ENCODE assay signal across 1 cellular context in the genomic region with DNA sequence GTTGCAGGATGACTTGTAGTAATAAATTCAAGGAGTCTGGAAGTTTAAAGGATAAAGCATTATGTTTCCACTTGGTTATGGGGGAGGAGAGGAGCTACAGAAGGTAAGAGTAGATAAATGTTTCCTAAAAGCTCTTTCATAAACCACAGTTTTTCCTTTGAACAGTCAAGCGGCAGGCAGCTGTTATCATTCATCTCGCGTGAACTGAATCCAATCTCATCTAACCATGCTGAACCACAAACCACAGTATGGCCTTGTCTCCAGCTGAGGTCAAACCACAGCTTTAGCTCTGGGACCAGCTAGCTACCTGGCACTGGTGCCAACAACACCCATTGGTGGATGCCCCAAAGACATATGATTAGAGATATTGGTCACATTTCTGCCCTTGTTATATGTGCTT.
TF ChIP-seq lines count a peak whose summit lies in the region.

No MANE protein-coding gene starts in this region.

TF ChIP-seq in K562, 482 proteins besides CTCF, POLR2A, EP300 and RAD21 (continued from another document and continues in another):
- TF ChIP-seq ZBED1 (IDR thresholded peaks at IDR 0.05), result peak; percentile 92; the same call in 1 of the 2 replicates
- TF ChIP-seq RAD51 (IDR thresholded peaks at IDR 0.05; ENCODE audit: borderline replicate concordance, low read depth), result no peak
- no peak for TF ChIP-seq GABPA (tag; conservative IDR thresholded peaks at IDR 0.05; ENCODE audit: low read depth)
- no peak for TF ChIP-seq SREBF1 (IDR thresholded peaks at IDR 0.05; ENCODE audit: borderline replicate concordance, low read depth, low read length)
- TF ChIP-seq ZNF407 (IDR thresholded peaks at IDR 0.05; ENCODE audit: low read depth), result no peak
- no peak for TF ChIP-seq ZNF780A (CRISPR knock-in tag; IDR thresholded peaks at IDR 0.05)
- no peak for TF ChIP-seq ZKSCAN8 (CRISPR knock-in tag; IDR thresholded peaks at IDR 0.05)
- TF ChIP-seq NR3C1 (CRISPR knock-in tag; IDR thresholded peaks at IDR 0.05), result no peak
- TF ChIP-seq, protein P1, sequence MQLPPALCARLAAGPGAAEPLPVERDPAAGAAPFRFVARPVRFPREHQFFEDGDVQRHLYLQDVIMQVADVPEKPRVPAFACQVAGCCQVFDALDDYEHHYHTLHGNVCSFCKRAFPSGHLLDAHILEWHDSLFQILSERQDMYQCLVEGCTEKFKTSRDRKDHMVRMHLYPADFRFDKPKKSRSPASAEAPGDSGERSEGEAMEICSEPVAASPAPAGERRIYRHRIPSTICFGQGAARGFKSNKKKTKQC (CRISPR knock-in tag; IDR thresholded peaks at IDR 0.05), result no peak
- TF ChIP-seq FOXK1 (CRISPR knock-in tag; IDR thresholded peaks at IDR 0.05; ENCODE audit: borderline replicate concordance), result no peak
- no peak for TF ChIP-seq CSDE1 (IDR thresholded peaks at IDR 0.05)
- TF ChIP-seq, protein P2, sequence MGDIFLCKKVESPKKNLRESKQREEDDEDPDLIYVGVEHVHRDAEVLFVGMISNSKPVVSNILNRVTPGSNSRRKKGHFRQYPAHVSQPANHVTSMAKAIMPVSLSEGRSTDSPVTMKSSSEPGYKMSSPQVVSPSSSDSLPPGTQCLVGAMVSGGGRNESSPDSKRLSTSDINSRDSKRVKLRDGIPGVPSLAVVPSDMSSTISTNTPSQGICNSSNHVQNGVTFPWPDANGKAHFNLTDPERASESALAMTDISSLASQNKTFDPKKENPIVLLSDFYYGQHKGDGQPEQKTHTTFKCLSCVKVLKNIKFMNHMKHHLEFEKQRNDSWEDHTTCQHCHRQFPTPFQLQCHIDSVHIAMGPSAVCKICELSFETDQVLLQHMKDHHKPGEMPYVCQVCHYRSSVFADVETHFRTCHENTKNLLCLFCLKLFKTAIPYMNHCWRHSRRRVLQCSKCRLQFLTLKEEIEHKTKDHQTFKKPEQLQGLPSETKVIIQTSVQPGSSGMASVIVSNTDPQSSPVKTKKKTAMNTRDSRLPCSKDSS (IDR thresholded peaks at IDR 0.05; ENCODE audit: low read depth, partially characterized antibody), result no peak
- TF ChIP-seq ETV5 (CRISPR knock-in tag; IDR thresholded peaks at IDR 0.05; ENCODE audit: low read depth), result no peak
- TF ChIP-seq ZC3H8 (IDR thresholded peaks at IDR 0.05), result no peak
- TF ChIP-seq FOXP1 (CRISPR knock-in tag; IDR thresholded peaks at IDR 0.05), result no peak
- peak; percentile 82 for TF ChIP-seq RNF2 (IDR thresholded peaks at IDR 0.05)
- TF ChIP-seq, protein P3, sequence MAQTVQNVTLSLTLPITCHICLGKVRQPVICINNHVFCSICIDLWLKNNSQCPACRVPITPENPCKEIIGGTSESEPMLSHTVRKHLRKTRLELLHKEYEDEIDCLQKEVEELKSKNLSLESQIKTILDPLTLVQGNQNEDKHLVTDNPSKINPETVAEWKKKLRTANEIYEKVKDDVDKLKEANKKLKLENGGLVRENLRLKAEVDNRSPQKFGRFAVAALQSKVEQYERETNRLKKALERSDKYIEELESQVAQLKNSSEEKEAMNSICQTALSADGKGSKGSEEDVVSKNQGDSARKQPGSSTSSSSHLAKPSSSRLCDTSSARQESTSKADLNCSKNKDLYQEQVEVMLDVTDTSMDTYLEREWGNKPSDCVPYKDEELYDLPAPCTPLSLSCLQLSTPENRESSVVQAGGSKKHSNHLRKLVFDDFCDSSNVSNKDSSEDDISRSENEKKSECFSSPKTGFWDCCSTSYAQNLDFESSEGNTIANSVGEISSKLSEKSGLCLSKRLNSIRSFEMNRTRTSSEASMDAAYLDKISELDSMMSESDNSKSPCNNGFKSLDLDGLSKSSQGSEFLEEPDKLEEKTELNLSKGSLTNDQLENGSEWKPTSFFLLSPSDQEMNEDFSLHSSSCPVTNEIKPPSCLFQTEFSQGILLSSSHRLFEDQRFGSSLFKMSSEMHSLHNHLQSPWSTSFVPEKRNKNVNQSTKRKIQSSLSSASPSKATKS (CRISPR knock-in tag; IDR thresholded peaks at IDR 0.05), result no peak
- TF ChIP-seq ILK (tag; IDR thresholded peaks at IDR 0.05; ENCODE audit: borderline replicate concordance, low read depth), result no peak
- no peak for TF ChIP-seq ZNF699 (CRISPR knock-in tag; IDR thresholded peaks at IDR 0.05; ENCODE audit: insufficient replicate concordance)
- TF ChIP-seq THRAP3 (IDR thresholded peaks at IDR 0.05; ENCODE audit: borderline replicate concordance), result no peak
- TF ChIP-seq SMAD4 (CRISPR knock-in tag; conservative IDR thresholded peaks at IDR 0.05), result peak; percentile 71; the same call in 1 of the 2 replicates
- TF ChIP-seq, protein P4, sequence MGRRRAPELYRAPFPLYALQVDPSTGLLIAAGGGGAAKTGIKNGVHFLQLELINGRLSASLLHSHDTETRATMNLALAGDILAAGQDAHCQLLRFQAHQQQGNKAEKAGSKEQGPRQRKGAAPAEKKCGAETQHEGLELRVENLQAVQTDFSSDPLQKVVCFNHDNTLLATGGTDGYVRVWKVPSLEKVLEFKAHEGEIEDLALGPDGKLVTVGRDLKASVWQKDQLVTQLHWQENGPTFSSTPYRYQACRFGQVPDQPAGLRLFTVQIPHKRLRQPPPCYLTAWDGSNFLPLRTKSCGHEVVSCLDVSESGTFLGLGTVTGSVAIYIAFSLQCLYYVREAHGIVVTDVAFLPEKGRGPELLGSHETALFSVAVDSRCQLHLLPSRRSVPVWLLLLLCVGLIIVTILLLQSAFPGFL (CRISPR knock-in tag; IDR thresholded peaks at IDR 0.05), result no peak
- no peak for TF ChIP-seq ZFPM2 (CRISPR knock-in tag; IDR thresholded peaks at IDR 0.05)
- TF ChIP-seq TEAD1 (CRISPR knock-in tag; IDR thresholded peaks at IDR 0.05), result no peak; a peak in 1 of 4 replicates
- no peak for TF ChIP-seq SAFB (IDR thresholded peaks at IDR 0.05; ENCODE audit: borderline replicate concordance, low read depth, low read length)
- TF ChIP-seq CBX1 (IDR thresholded peaks at IDR 0.05; ENCODE audit: low read depth), result no peak
- TF ChIP-seq ZFP30 (CRISPR knock-in tag; IDR thresholded peaks at IDR 0.05; ENCODE audit: borderline replicate concordance), result no peak
- TF ChIP-seq ZNF668 (CRISPR knock-in tag; IDR thresholded peaks at IDR 0.05), result no peak
- TF ChIP-seq BHLHE40 (IDR thresholded peaks at IDR 0.05; ENCODE audit: low read length), result peak; percentile 93
- TF ChIP-seq RBM25 (IDR thresholded peaks at IDR 0.05; ENCODE audit: low read depth, low read length, severe bottlenecking), result peak; percentile 19
- TF ChIP-seq NRF1 (conservative IDR thresholded peaks at IDR 0.05 in 1 of 2, IDR thresholded peaks at IDR 0.05 in 1 of 2), result no peak
- no peak for TF ChIP-seq ZBTB12 (CRISPR knock-in tag; IDR thresholded peaks at IDR 0.05)
- TF ChIP-seq JUNB (CRISPR knock-in tag; conservative IDR thresholded peaks at IDR 0.05), result no peak
- no peak for TF ChIP-seq STAT5B (CRISPR knock-in tag; IDR thresholded peaks at IDR 0.05)
- peak; percentile 69 to 83 for TF ChIP-seq TRIM24 (IDR thresholded peaks at IDR 0.05)
- TF ChIP-seq ZNF76 (CRISPR knock-in tag; IDR thresholded peaks at IDR 0.05; ENCODE audit: borderline replicate concordance), result no peak
- no peak for TF ChIP-seq THRA (IDR thresholded peaks at IDR 0.05)
- TF ChIP-seq BACH1 (tag; IDR thresholded peaks at IDR 0.05), result no peak
- no peak for TF ChIP-seq ZNF57 (CRISPR knock-in tag; IDR thresholded peaks at IDR 0.05)
- TF ChIP-seq KAT7 (CRISPR knock-in tag; IDR thresholded peaks at IDR 0.05; ENCODE audit: borderline replicate concordance), result no peak
- TF ChIP-seq TRIM25 (IDR thresholded peaks at IDR 0.05; ENCODE audit: borderline replicate concordance), result no peak
- no peak for TF ChIP-seq HNRNPH1 (optimal IDR thresholded peaks at IDR 0.05; ENCODE audit: low read depth, low read length)
- TF ChIP-seq STAT5A (IDR thresholded peaks at IDR 0.05; ENCODE audit: borderline replicate concordance, low read length), result peak; percentile 91
- no peak for TF ChIP-seq DDX20 (tag; IDR thresholded peaks at IDR 0.05; ENCODE audit: low read depth)
- no peak for TF ChIP-seq TAF15 (IDR thresholded peaks at IDR 0.05; ENCODE audit: low read depth, low read length)
- no peak for TF ChIP-seq CBX5 (IDR thresholded peaks at IDR 0.05; ENCODE audit: borderline replicate concordance, low read depth)
- no peak for TF ChIP-seq RFX7 (CRISPR knock-in tag; IDR thresholded peaks at IDR 0.05)
- no peak for TF ChIP-seq ZZZ3 (IDR thresholded peaks at IDR 0.05)
- no peak for TF ChIP-seq CREB3 (tag; conservative IDR thresholded peaks at IDR 0.05; ENCODE audit: low read depth)
